In genomic region chr12:90940872-90941499, GRCh38 we compare ENCODE assay signal across 8 cellular contexts. TPM values are rescaled to one million over a fixed set of nuclear protein-coding genes. Genes with fewer than 3 reads are reported as not detected.
DNase-seq lines count a peak whose midpoint lies in the region; ATAC-seq, FAIRE-seq and TF ChIP-seq lines count a peak whose summit lies in the region.

No MANE protein-coding gene starts in this region.

- no TSS peak for BruUV-seq in A673 (replicated peaks; lab: Mats Ljungman, UMichigan)
- no TSS peak for BruUV-seq in K562 (replicated peaks; lab: Mats Ljungman, UMichigan)

- intact Hi-C loops in A673 (cut with micrococcal nuclease; ENCODE audit: unreplicated experiment) = loop anchor here (5.0 kb wide), 1 partner anchor 1399 kb away; no protein-coding TSS in a partner anchor
- intact Hi-C loops in K562 (cut with micrococcal nuclease) = loop anchor here (2.0 to 10.0 kb wide), 2 partner anchors 1398 to 1466 kb away; no protein-coding TSS in a partner anchor
- intact Hi-C loops in aorta (cut with DNase I) = no loop called here

- TF ChIP-seq POLR2A in K562 (conservative IDR thresholded peaks at IDR 0.05) = no peak

- no peak for FAIRE-seq in K562 (lab: Jason Lieb, UNC)

- no peak overlapping the region for H3K9ac ChIP-seq in K562 (ENCODE audit: insufficient read depth in 1 of 2, low read depth in 2 of 2, low read length in 2 of 2)

- WGBS in K562 (ENCODE audit: insufficient coverage, low coverage, missing lambda C conversion rate) = 3% methylated on average over 3 of the region's 3 CpGs
- whole genome bisulfite sequencing in aorta, 2 donors = 39 to 44% methylated on average over 3 of the region's 3 CpGs

- H3K27me3 Mint-ChIP-seq in memory B cell = peaks cover 4% of the 10 kb centered on the region

- H3K4me1 ChIP-seq in A673 (ENCODE audit: insufficient read depth, low read length, poor library complexity, severe bottlenecking) = no peaks in the 10 kb centered on the region
- H3K4me1 ChIP-seq in K562 (replicated peaks in 1 of 2; ENCODE audit: control insufficient read depth in 2 of 2, insufficient read depth in 2 of 2, low read length in 2 of 2) = no peaks in the 10 kb centered on the region
- H3K4me1 ChIP-seq in aorta (ENCODE audit: control insufficient read depth in 1 of 2, insufficient read depth in 2 of 2, low read length in 2 of 2) = no peaks in the 10 kb centered on the region

- no peaks in the 10 kb centered on the region for H3K4me1 Mint-ChIP-seq in memory B cell

- H2AFZ ChIP-seq in K562 (ENCODE audit: low read depth, low read length) = no peak overlapping the region

- no peaks in the 10 kb centered on the region for H3K27me3 ChIP-seq in A673 (replicated peaks; ENCODE audit: insufficient read depth, low read depth, low read length, poor library complexity)
- no peaks in the 10 kb centered on the region for H3K27me3 ChIP-seq in K562 (ENCODE audit: control insufficient read depth in 2 of 2, insufficient read depth in 2 of 2, low read length in 2 of 2)
- H3K27me3 ChIP-seq in aorta (ENCODE audit: control insufficient read depth in 1 of 2, insufficient read depth in 2 of 2, low read length in 1 of 2) = no peaks in the 10 kb centered on the region

- CTCF ChIA-PET in A673 (lab: Charles Lee) (no interaction called here), K562 (lab: Yijun Ruan, JAX; ENCODE audit: low intra/inter-chr PET ratio) (no interaction called here)

- POLR2A ChIA-PET in A673 (lab: Charles Lee; ENCODE audit: low non-redundant PET) = no interaction called here
- POLR2A ChIA-PET in K562 (lab: Yijun Ruan, JAX) = no interaction called here

- no peaks in the 10 kb centered on the region for H3K9me1 ChIP-seq in K562 (ENCODE audit: control insufficient read depth, insufficient read depth, low read length)

- in situ Hi-C loops in GM13977 (cut with MboI; ENCODE audit: low pct_unique_long_range_greater_than_20kb, low sequenced_read_pairs, unreplicated experiment) (loop anchor here (25.0 kb wide), 1 partner anchor 1404 kb away; the partner anchor contains the start of gene POC1B), K562 (cut with MboI) (loop anchor here (25.0 kb wide), 1 partner anchor 1479 kb away; no protein-coding TSS in a partner anchor)

- H3K4me3 ChIP-seq in A673 (ENCODE audit: low read depth, low read length, poor library complexity, severe bottlenecking) (no peak overlapping the region), K562 (no peak overlapping the region), aorta (ENCODE audit: low read length in 2 of 2) (no peak overlapping the region)

- no peak overlapping the region for H3K4me3 Mint-ChIP-seq in memory B cell

- H3K36me3 ChIP-seq in A673 (ENCODE audit: insufficient read depth, low read length, poor library complexity, severe bottlenecking) = no peaks in the 10 kb centered on the region
- H3K36me3 ChIP-seq in K562 (ENCODE audit: control insufficient read depth, insufficient read depth, low read length) = no peaks in the 10 kb centered on the region
- H3K36me3 ChIP-seq in aorta (ENCODE audit: control insufficient read depth in 1 of 2, insufficient read depth in 2 of 2, low read length in 1 of 2) = no peaks in the 10 kb centered on the region

- H3K9me3 Mint-ChIP-seq in memory B cell = no peaks in the 10 kb centered on the region

- no peaks in the 10 kb centered on the region for H4K20me1 ChIP-seq in K562 (replicated peaks; ENCODE audit: control insufficient read depth, insufficient read depth, low read length)

- no peak overlapping the region for H3K27ac Mint-ChIP-seq in memory B cell

- no peaks in the 10 kb centered on the region for H3K36me3 Mint-ChIP-seq in memory B cell

- no peak overlapping the region for H3K4me2 ChIP-seq in K562 (ENCODE audit: insufficient read depth, low read length)

- DNase-seq in A673 (ENCODE audit: low spot score) (peak; percentile 81), GM13977 (ENCODE audit: low spot score) (peak; percentile 21), NCI-H226 (peak; percentile 48), K562 (ENCODE audit: extremely low read depth in 1 of 4, low spot score in 3 of 4) (peak in 3 of 4 experiments; percentile 11 to 40 (median 20)), memory B cell (ENCODE audit: low spot score in 2 of 2) (no peak), aorta (no peak)
- DNase-seq in activated CD4-positive, CD25-positive, alpha-beta regulatory T cell (lab: John Stamatoyannopoulos, UW) = no peak

- TF ChIP-seq CTCF in A673 (conservative IDR thresholded peaks at IDR 0.05; ENCODE audit: low read depth, low read length) = peak; percentile 77
- peak; percentile 61 for TF ChIP-seq CTCF in GM13977 (IDR thresholded peaks at IDR 0.05; ENCODE audit: extremely low read depth, insufficient read depth, missing control alignments)
- peak; percentile 36 to 67 (median 42); a peak in 5 of 6 replicates for TF ChIP-seq CTCF in K562 (IDR thresholded peaks at IDR 0.05 in 2 of 3, conservative IDR thresholded peaks at IDR 0.05 in 1 of 3; ENCODE audit: insufficient read depth in 2 of 3, low read depth in 1 of 3, low read length in 3 of 3)

- TF ChIP-seq RAD21 in K562 (CRISPR knock-in tag; conservative IDR thresholded peaks at IDR 0.05 in 1 of 2, IDR thresholded peaks at IDR 0.05 in 1 of 2) = peak; percentile 44 to 66

- no peaks in the 10 kb centered on the region for H3K9me3 ChIP-seq in A673 (ENCODE audit: low read depth, low read length, poor library complexity, severe bottlenecking)
- H3K9me3 ChIP-seq in K562 (replicated peaks; ENCODE audit: control insufficient read depth, insufficient read depth, low read depth, low read length) = no peaks in the 10 kb centered on the region
- H3K9me3 ChIP-seq in aorta (ENCODE audit: control insufficient read depth, low read length) = no peaks in the 10 kb centered on the region

- ATAC-seq in HG02973 (IDR thresholded peaks at IDR 0.05; ENCODE audit: unreplicated experiment) (peak; percentile 69), K562 (peak; percentile 84), memory B cell (ENCODE audit: low read depth) (peak; percentile 70), aorta (ENCODE audit: low FRiP score) (no peak)

- H3K79me2 ChIP-seq in K562 (ENCODE audit: control insufficient read depth, insufficient read depth, low read length) = no peaks in the 10 kb centered on the region

- H3K27ac ChIP-seq in A673 (ENCODE audit: low read depth, low read length, poor library complexity, severe bottlenecking) = no peak overlapping the region
- H3K27ac ChIP-seq in K562 (ENCODE audit: extremely low read depth, low read depth, low read length) = no peak overlapping the region
- no peak overlapping the region for H3K27ac ChIP-seq in aorta (ENCODE audit: low read depth in 1 of 2, low read length in 2 of 2)

- no peak for TF ChIP-seq EP300 in K562 (IDR thresholded peaks at IDR 0.05; ENCODE audit: low read length)

TF ChIP-seq in K562, 482 proteins besides CTCF, POLR2A, EP300 and RAD21:
- TF ChIP-seq, protein P1, sequence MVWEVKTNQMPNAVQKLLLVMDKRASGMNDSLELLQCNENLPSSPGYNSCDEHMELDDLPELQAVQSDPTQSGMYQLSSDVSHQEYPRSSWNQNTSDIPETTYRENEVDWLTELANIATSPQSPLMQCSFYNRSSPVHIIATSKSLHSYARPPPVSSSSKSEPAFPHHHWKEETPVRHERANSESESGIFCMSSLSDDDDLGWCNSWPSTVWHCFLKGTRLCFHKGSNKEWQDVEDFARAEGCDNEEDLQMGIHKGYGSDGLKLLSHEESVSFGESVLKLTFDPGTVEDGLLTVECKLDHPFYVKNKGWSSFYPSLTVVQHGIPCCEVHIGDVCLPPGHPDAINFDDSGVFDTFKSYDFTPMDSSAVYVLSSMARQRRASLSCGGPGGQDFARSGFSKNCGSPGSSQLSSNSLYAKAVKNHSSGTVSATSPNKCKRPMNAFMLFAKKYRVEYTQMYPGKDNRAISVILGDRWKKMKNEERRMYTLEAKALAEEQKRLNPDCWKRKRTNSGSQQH (CRISPR knock-in tag; IDR thresholded peaks at IDR 0.05) = no peak
- no peak for TF ChIP-seq MED1 (CRISPR knock-in tag; IDR thresholded peaks at IDR 0.05; ENCODE audit: borderline replicate concordance)
- TF ChIP-seq, protein P2, sequence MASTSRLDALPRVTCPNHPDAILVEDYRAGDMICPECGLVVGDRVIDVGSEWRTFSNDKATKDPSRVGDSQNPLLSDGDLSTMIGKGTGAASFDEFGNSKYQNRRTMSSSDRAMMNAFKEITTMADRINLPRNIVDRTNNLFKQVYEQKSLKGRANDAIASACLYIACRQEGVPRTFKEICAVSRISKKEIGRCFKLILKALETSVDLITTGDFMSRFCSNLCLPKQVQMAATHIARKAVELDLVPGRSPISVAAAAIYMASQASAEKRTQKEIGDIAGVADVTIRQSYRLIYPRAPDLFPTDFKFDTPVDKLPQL (IDR thresholded peaks at IDR 0.05; ENCODE audit: extremely low read depth, insufficient read length) = no peak
- no peak for TF ChIP-seq RBFOX2 (IDR thresholded peaks at IDR 0.05; ENCODE audit: low read depth, low read length)
- TF ChIP-seq ETS2 (tag; IDR thresholded peaks at IDR 0.05; ENCODE audit: borderline replicate concordance, poor library complexity, severe bottlenecking) = no peak
- no peak for TF ChIP-seq CEBPG (CRISPR knock-in tag; IDR thresholded peaks at IDR 0.05)
- TF ChIP-seq CEBPG (tag; conservative IDR thresholded peaks at IDR 0.05 in 1 of 2, IDR thresholded peaks at IDR 0.05 in 1 of 2) = 0 out of 4 replicates have a peak, but pooled peaks of 1 of the 2 experiments have one; percentile 22

RNA-seq across cellular contexts. Expression of gene CCER1, which starts 14.0 kb away (rescaled TPM):
- total RNA-seq in A673 (2021) (not detected in 2 replicates), K562 (2014; rRNA removed) (not detected in 2 replicates), K562 (2014; rRNA removed; fragmentation: Illumina TruSeq; extraction: Trizol) (not detected in 2 replicates), K562 (2015; rRNA removed; fragmentation: Illumina TruSeq; extraction: Trizol) (not detected in 2 replicates), K562 (2021) (not detected in 2 replicates), aorta (not detected)
- not detected in 2 replicates for total RNA-seq in K562 (2011; cell fraction: chromatin; rRNA removed; ENCODE audit: low replicate concordance)
- not detected in 2 replicates for total RNA-seq in K562 (2011; cell fraction: nucleolus; rRNA removed)
- not detected in 2 replicates for total RNA-seq in K562 (2011; cell fraction: nucleoplasm; rRNA removed)
- polyA plus RNA-seq in K562 (2011; rRNA removed) (not detected in 2 replicates), K562 (2014; fragmentation: Illumina TruSeq; extraction: Trizol) (not detected in 2 replicates), K562 (2014; fragmentation: Nextera tagmentation; extraction: Ambion mirVana) (not detected), K562 (2014; rRNA removed) (not detected in 2 replicates), aorta (not detected)
- not detected in 2 replicates for polyA plus RNA-seq in K562 (2011; cell fraction: cytosol; rRNA removed)
- polyA plus RNA-seq in K562 (2011; cell fraction: nucleus; rRNA removed) = not detected in 2 replicates
- polyA plus RNA-seq in K562 (2012) = not detected in 2 replicates
- not detected in 2 replicates for polyA minus RNA-seq in K562 (2011; rRNA and poly(A)+ RNA removed)
- not detected in 2 replicates for polyA minus RNA-seq in K562 (2011; cell fraction: cytosol; rRNA and poly(A)+ RNA removed)
- not detected in 2 replicates for polyA minus RNA-seq in K562 (2011; cell fraction: nucleus; rRNA and poly(A)+ RNA removed)

Comparison
In these comparisons a context has a peak if more than half of its experiments do, and no peak if none do; other contexts are left out.
1. DNase-seq: peak in A673 (single experiment), GM13977 (single experiment), NCI-H226 (single experiment) and K562 (3 of 4); none in memory B cell (0 of 2), activated CD4-positive, CD25-positive, alpha-beta regulatory T cell (0 of 4) and aorta (0 of 2).
2. intact Hi-C loops: an anchor here in A673 (5.0 kb wide) and K562 (2.0 to 10.0 kb wide); none called in aorta.
3. Peak in every context shown above with its lines, with median percentiles within 50 percentile points of each other: CTCF ChIP-seq.